ENCODE assay signal across 15 cellular contexts in the genomic region with DNA sequence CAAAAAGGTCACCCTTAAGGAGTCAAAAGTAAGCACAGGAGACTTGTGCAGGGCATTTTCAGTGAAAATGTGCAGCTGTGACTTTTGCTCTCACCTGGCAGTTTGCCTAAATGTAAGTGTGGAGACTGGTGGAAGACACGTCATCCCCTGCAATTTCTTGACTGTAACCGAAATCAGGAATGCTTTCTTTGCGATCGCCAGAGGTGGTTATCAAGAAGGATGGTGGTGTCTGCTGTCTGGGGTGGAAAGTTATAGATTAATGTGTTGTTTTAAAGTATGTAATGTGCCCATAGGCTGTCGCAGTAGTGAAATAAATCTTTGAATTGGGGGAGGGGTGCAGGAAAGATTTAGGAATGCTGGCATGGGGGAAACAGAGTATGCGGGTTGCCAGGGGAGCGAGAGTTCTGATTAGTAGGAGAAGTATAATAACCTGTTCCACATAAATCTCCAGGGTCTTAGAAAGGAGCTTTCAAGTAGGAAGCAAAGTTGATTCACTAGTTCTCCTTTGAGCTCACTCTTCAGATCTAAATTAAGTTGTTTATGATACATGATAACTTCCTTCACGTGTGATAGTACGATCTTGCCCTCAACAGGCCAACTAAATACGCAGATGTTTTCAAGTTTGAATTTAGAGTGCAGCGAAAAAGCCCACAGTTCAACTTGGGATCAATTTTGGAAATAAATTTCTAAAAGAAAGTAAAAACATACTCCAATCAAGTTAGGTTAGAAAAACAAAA.
DNase-seq lines count a peak whose midpoint lies in the region; ATAC-seq, FAIRE-seq and TF ChIP-seq lines count a peak whose summit lies in the region.
"Had no signal": no experiment of that assay in that cellular context is flagged by ENCODE, and none has a peak within 500 bp of the region (broad histone marks: within the 10 kb centered on the region; RNA-seq: fewer than 3 reads in every experiment).

No MANE protein-coding gene starts in this region.

- no peak overlapping the region for H3K23ac ChIP-seq in H1 (ENCODE audit: insufficient read length)

- H3K79me1 ChIP-seq in H1 (ENCODE audit: low read depth, low read length) = no peaks in the 10 kb centered on the region

- peaks cover 19% of the 10 kb centered on the region for H3K4me1 Mint-ChIP-seq in nephron

- ATAC-seq in PC-3 (peak; percentile 58), heart right ventricle (no peak), HG02973 (IDR thresholded peaks at IDR 0.05; ENCODE audit: unreplicated experiment) (no peak)

- intact Hi-C loops in PC-3 (cut with micrococcal nuclease) (no loop called here), heart right ventricle (cut with DNase I) (no loop called here)

- no peaks in the 10 kb centered on the region for H3K9me2 ChIP-seq in PC-3 (replicated peaks; ENCODE audit: low read length)

- no peak overlapping the region for H3K9ac ChIP-seq in PC-3 (ENCODE audit: low read length)
- H3K9ac ChIP-seq in H1 (replicated peaks in 1 of 4; ENCODE audit: extremely low read depth in 1 of 4, low read depth in 3 of 4, low read length in 3 of 4) = no peak overlapping the region

- no peak overlapping the region for H4K8ac ChIP-seq in H1 (ENCODE audit: extremely low read depth, insufficient read depth, low read length)

- TF ChIP-seq CTCF in PC-3 (conservative IDR thresholded peaks at IDR 0.05; ENCODE audit: low read depth, low read length) (no peak), H1 (IDR thresholded peaks at IDR 0.05; ENCODE audit: control extremely low read depth in 1 of 3, insufficient read depth in 1 of 3, low read depth in 1 of 3, low read length in 3 of 3) (no peak), nephron (IDR thresholded peaks at IDR 0.05; ENCODE audit: unreplicated experiment in 3 of 3) (no peak), heart right ventricle (IDR thresholded peaks at IDR 0.05) (no peak)

- WGBS in H1 (ENCODE audit: extremely low coverage in 1 of 2, insufficient coverage in 1 of 2, insufficient read length in 1 of 2, insufficient replicate concordance in 2 of 2, low coverage in 1 of 2, low lambda C conversion rate in 2 of 2, missing lambda C conversion rate in 1 of 2), 2 experiments = 89% methylated on average over 11 of the region's 11 CpGs; no CpG with 5 or more reads in 1 of the 2 experiments
- WGBS in heart right ventricle, 2 donors = 55 to 60% methylated on average over 11 of the region's 11 CpGs

- no peak overlapping the region for H2BK5ac ChIP-seq in H1 (ENCODE audit: low read depth, low read length)

- H3K4me3 Mint-ChIP-seq in nephron = peak overlapping the region; percentile 10 to 30 (median 25)

- no peak overlapping the region for H3K27ac ChIP-seq in PC-3 (ENCODE audit: low read length)
- no peak overlapping the region for H3K27ac ChIP-seq in H1 (ENCODE audit: low read depth, low read length)
- H3K27ac ChIP-seq in heart right ventricle = no peak overlapping the region
- H3K27ac ChIP-seq: upper lobe of left lung had no signal

- no peaks in the 10 kb centered on the region for H3K9me3 ChIP-seq in PC-3 (ENCODE audit: low read length)
- no peaks in the 10 kb centered on the region for H3K9me3 ChIP-seq in H1 (ENCODE audit: insufficient read depth in 2 of 2, low read depth in 1 of 2, low read length in 1 of 2)
- peaks cover 0 to 5% (median 0%) of the 10 kb centered on the region in 11 donors for H3K9me3 ChIP-seq in heart right ventricle
- H3K9me3 ChIP-seq: upper lobe of left lung had no signal

- no peak overlapping the region for H2BK120ac ChIP-seq in H1 (replicated peaks; ENCODE audit: low read depth, low read length)

- no peak for TF ChIP-seq EP300 in H1 (IDR thresholded peaks at IDR 0.05; ENCODE audit: borderline replicate concordance in 1 of 2, low read depth in 2 of 2, low read length in 2 of 2)

- H4K5ac ChIP-seq in H1 (ENCODE audit: insufficient read length, low read depth, low read length) = no peak overlapping the region

- no TSS peak for BruUV-seq in PC-3 (replicated peaks; lab: Mats Ljungman, UMichigan)

- no peak for FAIRE-seq in H1 (lab: Jason Lieb, UNC)

- H3F3A ChIP-seq in PC-3 (ENCODE audit: low read length, unreplicated experiment) = no peaks in the 10 kb centered on the region

- DNase-seq in AG08396 (ENCODE audit: low spot score) (peak; percentile 2), PC-3 (peak; percentile 73), H1 (ENCODE audit: low read depth in 1 of 2, low spot score in 2 of 2) (no peak), NCI-H1092 (lab: John Stamatoyannopoulos, UW) (no peak), heart right ventricle (no peak)
- no peak for DNase-seq in activated CD4-positive, alpha-beta T cell treated with anti-CD3 and anti-CD28 coated beads, Interleukin-2, amount 50 U/mL, for 48 hours
- DNase-seq: activated CD4-positive, alpha-beta T cell treated with anti-CD3 and anti-CD28 coated beads for 1 hour; caudate nucleus; glutamatergic neuron; SW 1271; upper lobe of left lung had no signal

- H3K79me2 ChIP-seq in PC-3 (ENCODE audit: low read length) (no peaks in the 10 kb centered on the region), H1 (ENCODE audit: control insufficient read depth in 1 of 2, insufficient read depth in 2 of 2, low read length in 2 of 2) (no peaks in the 10 kb centered on the region)

- H3K4me3 ChIP-seq in PC-3 (ENCODE audit: low read length) (peak overlapping the region; percentile 58), H1 (ENCODE audit: extremely low read depth in 1 of 4, insufficient read depth in 2 of 4, low read depth in 3 of 4, low read length in 4 of 4) (no peak overlapping the region), heart right ventricle (no peak overlapping the region)
- H3K4me3 ChIP-seq: lung, upper lobe of left lung had no signal

- peak overlapping the region; percentile 77 for H3K4me2 ChIP-seq in PC-3 (ENCODE audit: low read length)
- no peak overlapping the region for H3K4me2 ChIP-seq in H1 (ENCODE audit: insufficient read depth in 1 of 2, low read depth in 2 of 2, low read length in 2 of 2)

- H3K27me3 Mint-ChIP-seq in nephron (ENCODE audit: low read depth) = no peaks in the 10 kb centered on the region

- H3K36me3 ChIP-seq in PC-3 (ENCODE audit: low read depth, low read length) (no peaks in the 10 kb centered on the region), H1 (ENCODE audit: control insufficient read depth in 2 of 4, insufficient read depth in 4 of 4, low read length in 3 of 4) (no peaks in the 10 kb centered on the region), heart right ventricle (no peaks in the 10 kb centered on the region)
- H3K36me3 ChIP-seq: upper lobe of left lung had no signal

- peak overlapping the region; percentile 43 to 66 (median 50) for H3K27ac Mint-ChIP-seq in nephron
- H3K27ac Mint-ChIP-seq: progenitor cell of endocrine pancreas had no signal

- TF ChIP-seq POLR2A in H1 (IDR thresholded peaks at IDR 0.05; ENCODE audit: control extremely low read depth in 1 of 2, low read depth in 2 of 2, low read length in 2 of 2) = no peak

- H4K20me1 ChIP-seq in PC-3 (ENCODE audit: low read length) = no peaks in the 10 kb centered on the region
- H4K20me1 ChIP-seq in H1 (replicated peaks in 1 of 2; ENCODE audit: control insufficient read depth in 1 of 2, insufficient read depth in 2 of 2, low read length in 2 of 2) = no peaks in the 10 kb centered on the region

- H3K27me3 ChIP-seq in PC-3 (ENCODE audit: low read length) (no peaks in the 10 kb centered on the region), H1 (replicated peaks in 1 of 4; ENCODE audit: control insufficient read depth in 3 of 4, extremely low read depth in 1 of 4, insufficient read depth in 3 of 4, low read length in 3 of 4) (no peaks in the 10 kb centered on the region), heart right ventricle (peaks cover 0 to 4% (median 0%) of the 10 kb centered on the region in 7 donors)
- H3K27me3 ChIP-seq: upper lobe of left lung had no signal

- H2AFZ ChIP-seq in PC-3 (ENCODE audit: low read length) (peak overlapping the region; percentile 56), H1 (ENCODE audit: low read length) (peak overlapping the region; percentile 86)

- H4K91ac ChIP-seq in H1 (replicated peaks; ENCODE audit: insufficient read length, low read length) = no peak overlapping the region

- no peak overlapping the region for H2BK12ac ChIP-seq in H1 (ENCODE audit: low read depth, low read length)

- H2BK15ac ChIP-seq in H1 (ENCODE audit: low read length) = no peak overlapping the region

- no peak overlapping the region for H3K56ac ChIP-seq in H1 (replicated peaks; ENCODE audit: insufficient read length, low read depth, low read length)

- H3K36me3 Mint-ChIP-seq in nephron (ENCODE audit: low read depth) = no peaks in the 10 kb centered on the region

- no peak overlapping the region for H3K14ac ChIP-seq in H1 (ENCODE audit: insufficient read length)

- CTCF ChIA-PET in PC-3 (lab: Charles Lee) (no interaction called here), H1 (lab: Charles Lee; ENCODE audit: partially characterized antibody) (interaction anchor here (1.0 kb wide), 1 partner anchor 8 kb away, joined by 3 read pairs; no protein-coding TSS in a partner anchor)

- H3K4me1 ChIP-seq in PC-3 (ENCODE audit: insufficient read depth, low read length) = peaks cover 7% of the 10 kb centered on the region
- H3K4me1 ChIP-seq in H1 (replicated peaks in 1 of 4; ENCODE audit: control insufficient read depth in 3 of 4, insufficient read depth in 4 of 4, low read length in 3 of 4) = peaks cover 0 to 2% (median 0%) of the 10 kb centered on the region in 4 experiments; a peak in 2 of 7 replicates
- H3K4me1 ChIP-seq in heart right ventricle = no peaks in the 10 kb centered on the region
- H3K4me1 ChIP-seq: upper lobe of left lung had no signal

- no peak overlapping the region for H2BK20ac ChIP-seq in H1 (ENCODE audit: low read length)

- no peak overlapping the region for H2AK5ac ChIP-seq in H1 (ENCODE audit: low read depth, low read length)

- H3K18ac ChIP-seq in H1 (ENCODE audit: extremely low read depth, low read length) = no peak overlapping the region

- no peaks in the 10 kb centered on the region for H3K23me2 ChIP-seq in H1 (ENCODE audit: low read depth, low read length)

- H3K4ac ChIP-seq in H1 (replicated peaks; ENCODE audit: insufficient read length, low read depth, low read length) = no peak overlapping the region

- POLR2A ChIA-PET in PC-3 (lab: Charles Lee; ENCODE audit: unreplicated experiment) = no interaction called here
- POLR2A ChIA-PET in H1 (lab: Charles Lee; ENCODE audit: partially characterized antibody) = no interaction called here

- no peak for TF ChIP-seq RAD21 in H1 (IDR thresholded peaks at IDR 0.05 in 1 of 2, conservative IDR thresholded peaks at IDR 0.05 in 1 of 2; ENCODE audit: low read depth in 2 of 2, low read length in 2 of 2)

- H3K9me3 Mint-ChIP-seq in nephron = no peaks in the 10 kb centered on the region

Comparison
In these comparisons a context has a peak if more than half of its experiments do, and no peak if none do; other contexts are left out.
1. DNase-seq: peak in AG08396 (single experiment) and PC-3 (single experiment); none in H1 (0 of 2), NCI-H1092 (single experiment), heart right ventricle (0 of 2) and activated CD4-positive, alpha-beta T cell treated with anti-CD3 and anti-CD28 coated beads, Interleukin-2, amount 50 U/mL, for 48 hours (0 of 2).